8 cellular contexts compared by ENCODE assay signal in genomic region chr5:160418561-160419457, GRCh38. TPM values are rescaled to one million over a fixed set of nuclear protein-coding genes. Genes with fewer than 3 reads are reported as not detected.
DNase-seq lines count a peak whose midpoint lies in the region; TF ChIP-seq lines count a peak whose summit lies in the region.

Gene SLU7, minus strand, starts transcription at chr5:160419081. Its CDS starts 3,787 bp downstream, at chr5:160415294.

- peak within 1 kb of the TSS; percentile 94 for H3K4me3 ChIP-seq in NB4 (ENCODE audit: low read depth, low read length)
- H3K4me3 ChIP-seq in SK-N-MC, result peak within 1 kb of the TSS; percentile 84
- H3K4me3 ChIP-seq in suprapubic skin, result peak within 1 kb of the TSS; percentile 72

- H3K36me3 Mint-ChIP-seq in HFFc6 (ENCODE audit: low read depth), result peaks cover 13% of the 10 kb centered on the region
- H3K36me3 Mint-ChIP-seq in activated naive CD4-positive, alpha-beta T cell treated with anti-CD3 and anti-CD28 coated beads, Interleukin-2, amount 10 ng/mL, durations not matched to agents 7 days and 5 days, result peaks cover 32% of the 10 kb centered on the region

- peaks cover 17% of the 10 kb centered on the region for H3K36me3 ChIP-seq in SK-N-MC (ENCODE audit: insufficient read depth, low read length)
- H3K36me3 ChIP-seq in suprapubic skin, result peaks cover 18% of the 10 kb centered on the region

- H3K4me1 ChIP-seq in suprapubic skin, result peaks cover 58% of the 10 kb centered on the region

- H3K27me3 Mint-ChIP-seq in HFFc6 (ENCODE audit: insufficient read depth), result no peaks in the 10 kb centered on the region
- no peaks in the 10 kb centered on the region for H3K27me3 Mint-ChIP-seq in activated naive CD4-positive, alpha-beta T cell treated with anti-CD3 and anti-CD28 coated beads, Interleukin-2, amount 10 ng/mL, durations not matched to agents 7 days and 5 days

- peak; percentile 71 for TF ChIP-seq POLR2A in NB4 (IDR thresholded peaks at IDR 0.05; ENCODE audit: extremely low read depth, insufficient read length)
- TF ChIP-seq POLR2A in suprapubic skin (IDR thresholded peaks at IDR 0.05), result peak; percentile 44 to 76

- no peak for TF ChIP-seq EP300 in suprapubic skin (IDR thresholded peaks at IDR 0.05)

- H3K27ac Mint-ChIP-seq in HFFc6, result peak within 1 kb of the TSS; percentile 95
- H3K27ac Mint-ChIP-seq in activated naive CD4-positive, alpha-beta T cell treated with anti-CD3 and anti-CD28 coated beads, Interleukin-2, amount 10 ng/mL, durations not matched to agents 7 days and 5 days, result peak within 1 kb of the TSS; percentile 97

- no peaks in the 10 kb centered on the region for H3K9me3 Mint-ChIP-seq in HFFc6
- H3K9me3 Mint-ChIP-seq in activated naive CD4-positive, alpha-beta T cell treated with anti-CD3 and anti-CD28 coated beads, Interleukin-2, amount 10 ng/mL, durations not matched to agents 7 days and 5 days, result no peaks in the 10 kb centered on the region

- H3K4me1 Mint-ChIP-seq in HFFc6 (ENCODE audit: low read depth), result peaks cover 63% of the 10 kb centered on the region
- H3K4me1 Mint-ChIP-seq in activated naive CD4-positive, alpha-beta T cell treated with anti-CD3 and anti-CD28 coated beads, Interleukin-2, amount 10 ng/mL, durations not matched to agents 7 days and 5 days, result peaks cover 68% of the 10 kb centered on the region

- H3K9me3 ChIP-seq in SK-N-MC (ENCODE audit: low read depth, low read length) (no peaks in the 10 kb centered on the region), suprapubic skin (no peaks in the 10 kb centered on the region)

- H3K9ac ChIP-seq in SK-N-MC (ENCODE audit: insufficient read length), result peak within 1 kb of the TSS; percentile 97

- CTCF ChIA-PET in activated naive CD4-positive, alpha-beta T cell treated with anti-CD3 and anti-CD28 coated beads, Interleukin-2, amount 10 ng/mL, durations not matched to agents 7 days and 5 days (lab: Charles Lee), result interaction anchor here (0.7 to 3.4 kb wide), 5 partner anchors 12 to 397 kb away, joined by 3 to 19 read pairs (median 3); no protein-coding TSS in a partner anchor

- H3K4me3 Mint-ChIP-seq in HFFc6, result peak within 1 kb of the TSS; percentile 97
- H3K4me3 Mint-ChIP-seq in activated naive CD4-positive, alpha-beta T cell treated with anti-CD3 and anti-CD28 coated beads, Interleukin-2, amount 10 ng/mL, durations not matched to agents 7 days and 5 days, result peak within 1 kb of the TSS; percentile 92

- H3K27ac ChIP-seq in SK-N-MC (peak within 1 kb of the TSS; percentile 96), suprapubic skin (peak within 1 kb of the TSS; percentile 86)

- DNase-seq in GM04503 (ENCODE audit: low read depth) (peak; percentile 77), HFFc6 (peak; percentile 92), NB4 (ENCODE audit: low read depth) (peak; percentile 97), SK-N-MC (ENCODE audit: low read depth, low spot score) (peak; percentile 74), germinal center (ENCODE audit: low spot score) (peak; percentile 92), nucleus accumbens (lab: John Stamatoyannopoulos, UW) (peak in 55 of 56 donors; percentile 16 to 94 (median 85)), suprapubic skin (ENCODE audit: low spot score in 2 of 2) (peak; percentile 97)
- peak; percentile 95 for DNase-seq in activated naive CD4-positive, alpha-beta T cell treated with anti-CD3 and anti-CD28 coated beads, Interleukin-2, amount 10 ng/mL, durations not matched to agents 7 days and 5 days

- TF ChIP-seq CTCF in HFFc6 (IDR thresholded peaks at IDR 0.05), result no peak
- no peak for TF ChIP-seq CTCF in NB4 (IDR thresholded peaks at IDR 0.05; ENCODE audit: low read depth, low read length)
- TF ChIP-seq CTCF in suprapubic skin (IDR thresholded peaks at IDR 0.05), result no peak

- under 1% methylated on average over 46 of the region's 48 CpGs for WGBS in suprapubic skin

- no peaks in the 10 kb centered on the region for H3K27me3 ChIP-seq in suprapubic skin

RNA-seq across cellular contexts. Expression of gene SLU7, which starts in this region (rescaled TPM):
- 10 to 100 TPM; 32.1 to 47.3 (median 42.1) TPM for total RNA-seq in HFFc6 (2021; fragmentation: NEBNext Ultra II Directional; extraction: Animal tissue kit (Norgen Biotek cat#: 25700))
- 100 to 1,000 TPM in 1 of 4 donors, 10 to 100 TPM in 3; 48.1 to 118 (median 83.8) TPM for total RNA-seq in suprapubic skin

Comparison
In these comparisons a context has a peak if more than half of its experiments do, and no peak if none do; other contexts are left out.
1. Peak in every context shown above with its lines: DNase-seq, H3K4me3 ChIP-seq and H3K27ac ChIP-seq.